ENCODE assay signal across 10 cellular contexts in the genomic region with DNA sequence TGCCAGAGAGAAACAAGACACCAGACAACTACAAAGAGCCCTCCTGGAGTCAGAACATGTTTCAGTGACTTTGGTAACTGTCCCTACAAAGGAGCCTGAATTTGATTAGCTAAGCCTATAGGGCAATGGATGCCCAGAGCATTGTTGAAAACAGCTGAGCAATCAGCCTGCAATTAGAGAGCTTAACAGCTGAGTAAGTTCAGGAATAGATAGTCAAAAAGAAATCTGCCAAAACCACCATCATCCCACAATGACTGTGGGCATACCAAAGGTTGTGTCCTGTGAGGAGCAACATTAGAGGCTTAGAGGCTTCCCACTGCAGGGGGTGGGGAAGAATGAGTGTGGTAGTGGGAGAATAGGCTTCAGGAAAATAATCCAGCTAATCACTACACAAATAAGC. TPM values are rescaled to one million over a fixed set of nuclear protein-coding genes. Genes with fewer than 3 reads are reported as not detected.
DNase-seq lines count a peak whose midpoint lies in the region; ATAC-seq, FAIRE-seq and TF ChIP-seq lines count a peak whose summit lies in the region.
"Had no signal": no experiment of that assay in that cellular context is flagged by ENCODE, and none has a peak within 500 bp of the region (broad histone marks: within the 10 kb centered on the region; RNA-seq: fewer than 3 reads in every experiment).

No MANE protein-coding gene starts in this region.

- H3K9ac ChIP-seq in BLaER1 (no peak overlapping the region), kidney (ENCODE audit: low read length in 2 of 2) (no peak overlapping the region)

- H3K9me3 ChIP-seq in BLaER1 (peaks cover 43% of the 10 kb centered on the region), kidney (ENCODE audit: control insufficient read depth in 1 of 2, low read length in 2 of 2) (no peaks in the 10 kb centered on the region), BE2C (no peaks in the 10 kb centered on the region), esophagus squamous epithelium (no peaks in the 10 kb centered on the region)

- H3K4me1 ChIP-seq in BLaER1, result peaks cover 66% of the 10 kb centered on the region
- H3K4me1 ChIP-seq in kidney (ENCODE audit: control insufficient read depth in 1 of 2, insufficient read depth in 1 of 2, low read depth in 1 of 2, low read length in 2 of 2), result no peaks in the 10 kb centered on the region
- no peaks in the 10 kb centered on the region for H3K4me1 ChIP-seq in BE2C
- H3K4me1 ChIP-seq in esophagus squamous epithelium, result no peaks in the 10 kb centered on the region

- peak overlapping the region; percentile 91 for H3K4me2 ChIP-seq in BLaER1

- intact Hi-C loops in kidney (cut with DNase I) (no loop called here), esophagus squamous epithelium (cut with DNase I) (no loop called here)

- H3K4me3 ChIP-seq in BLaER1 (0 out of 2 replicates have a peak overlapping the region, but pooled peaks have one; percentile 1), kidney (ENCODE audit: low read length in 2 of 2) (no peak overlapping the region), BE2C (ENCODE audit: low read depth, low read length) (no peak overlapping the region), esophagus squamous epithelium (no peak overlapping the region)

- H3K27ac ChIP-seq in BLaER1 (peak overlapping the region; percentile 91), kidney (ENCODE audit: low read depth in 2 of 2, low read length in 2 of 2) (no peak overlapping the region), esophagus squamous epithelium (no peak overlapping the region)
- H3K27ac ChIP-seq: C4-2B had no signal

- FAIRE-seq in kidney (lab: Jason Lieb, UNC), result no peak

- DNase-seq in kidney (no peak), RKO (ENCODE audit: low spot score) (no peak), BE2C (no peak), esophagus squamous epithelium (lab: John Stamatoyannopoulos, UW) (no peak)
- DNase-seq: activated naive CD4-positive, alpha-beta T cell treated with anti-CD3 and anti-CD28 coated beads for 36 hours had no signal

- TF ChIP-seq CTCF in kidney (IDR thresholded peaks at IDR 0.05; ENCODE audit: borderline replicate concordance, extremely low read depth, insufficient read depth), result no peak
- no peak for TF ChIP-seq CTCF in BE2C (IDR thresholded peaks at IDR 0.05; ENCODE audit: low read depth, low read length)
- TF ChIP-seq CTCF in esophagus squamous epithelium (IDR thresholded peaks at IDR 0.05), result no peak

- ATAC-seq in GM19025 (IDR thresholded peaks at IDR 0.05; ENCODE audit: low read depth, unreplicated experiment), result peak; percentile 93
- ATAC-seq in HG02642 (IDR thresholded peaks at IDR 0.05; ENCODE audit: poor library complexity, unreplicated experiment), result peak; percentile 92
- peak; percentile 97 for ATAC-seq in HG03469 (IDR thresholded peaks at IDR 0.05; ENCODE audit: unreplicated experiment)

- H3K36me3 ChIP-seq in BLaER1 (no peaks in the 10 kb centered on the region; the same call in 1 of the 2 replicates), kidney (ENCODE audit: control insufficient read depth in 1 of 2, insufficient read depth in 2 of 2, low read length in 2 of 2) (no peaks in the 10 kb centered on the region), BE2C (no peaks in the 10 kb centered on the region), esophagus squamous epithelium (no peaks in the 10 kb centered on the region)

- no peak for TF ChIP-seq POLR2A in esophagus squamous epithelium (IDR thresholded peaks at IDR 0.05)

- H4K20me1 ChIP-seq in BLaER1, result no peaks in the 10 kb centered on the region

- no peaks in the 10 kb centered on the region for H3K27me3 ChIP-seq in BLaER1
- peaks cover 12% of the 10 kb centered on the region for H3K27me3 ChIP-seq in BE2C
- H3K27me3 ChIP-seq in esophagus squamous epithelium, result peaks cover 0 to 8% (median 0%) of the 10 kb centered on the region in 4 donors

RNA-seq across cellular contexts. Expression of a gene that starts 32.1 kb away (rescaled TPM):
- total RNA-seq in kidney, result 24.9 TPM
- 16.6 TPM for polyA plus RNA-seq in kidney (ENCODE audit: insufficient read depth, low read depth, low replicate concordance)
- 76.4 TPM for polyA plus RNA-seq in BE2C (2012; ENCODE audit: insufficient read depth, insufficient read length, low read depth)
- 10 to 100 TPM; 19.2 to 23.1 (median 21.9) TPM for total RNA-seq in esophagus squamous epithelium

RNA-seq across cellular contexts. Expression of a gene that starts 38.0 kb away (rescaled TPM):
- total RNA-seq in kidney (3.2 TPM), esophagus squamous epithelium (not detected)
- polyA plus RNA-seq in kidney (ENCODE audit: insufficient read depth, low read depth, low replicate concordance), result 0.92 TPM
- polyA plus RNA-seq in BE2C (2012; ENCODE audit: insufficient read depth, insufficient read length, low read depth), result 0.68 TPM
- total RNA-seq: activated naive CD4-positive, alpha-beta T cell treated with anti-CD3 and anti-CD28 coated beads for 36 hours had no signal

RNA-seq across cellular contexts. Expression of a gene that starts 44.4 kb away (rescaled TPM):
- total RNA-seq in kidney, result 28.6 TPM
- polyA plus RNA-seq in kidney (ENCODE audit: insufficient read depth, low read depth, low replicate concordance), result 25.0 TPM
- polyA plus RNA-seq in BE2C (2012; ENCODE audit: insufficient read depth, insufficient read length, low read depth), result 26.8 TPM
- total RNA-seq in esophagus squamous epithelium, result 10 to 100 TPM; 22.3 to 25.8 (median 24.0) TPM
